13 cellular contexts compared by ENCODE assay signal in genomic region chr1:53111073-53111556, GRCh38. TPM values are rescaled to one million over a fixed set of nuclear protein-coding genes. Genes with fewer than 3 reads are reported as not detected.
A peak's percentile ranks its signal among the peaks of the same experiment; 100 is the strongest.
DNase-seq lines count a peak whose midpoint lies in the region; ATAC-seq and TF ChIP-seq lines count a peak whose summit lies in the region.
"Had no signal": no experiment of that assay in that cellular context is flagged by ENCODE, and none has a peak within 500 bp of the region (broad histone marks: within the 10 kb centered on the region; RNA-seq: fewer than 3 reads in every experiment).

No MANE protein-coding gene starts in this region.

- H3K36me3 Mint-ChIP-seq in T-helper 2 cell treated with Interferon-gamma antibody and Interleukin-4, amounts not matched to agents 5 μg/mL and 100 μg/mL, for 36 hours (ENCODE audit: low read depth), result no peaks in the 10 kb centered on the region
- no peaks in the 10 kb centered on the region for H3K36me3 Mint-ChIP-seq in activated T-cell treated with anti-CD3 and anti-CD28 coated beads, Interleukin-2, amount 50 U/mL, for 4 hours (ENCODE audit: insufficient read depth)
- no peaks in the 10 kb centered on the region for H3K36me3 Mint-ChIP-seq in immature natural killer cell
- H3K36me3 Mint-ChIP-seq in stimulated activated naive B cell treated with anti-CD40 and anti-IgM and Interleukin-4, amounts not matched to agents 10 μg/mL and 1 μg/mL and 100 μg/mL, for 72 hours, result no peaks in the 10 kb centered on the region
- H3K36me3 Mint-ChIP-seq: T-cell had no signal

- H3K36me3 ChIP-seq in stomach, result no peaks in the 10 kb centered on the region

- TF ChIP-seq CTCF in stomach (IDR thresholded peaks at IDR 0.05), result no peak

- TF ChIP-seq EP300 in stomach (IDR thresholded peaks at IDR 0.05), result no peak

- ATAC-seq in activated T-cell treated with anti-CD3 and anti-CD28 coated beads, Interleukin-2, amount 50 U/mL, for 4 hours, result peak; percentile 35 to 44
- no peak for ATAC-seq in stimulated activated naive B cell treated with anti-CD40 and anti-IgM and Interleukin-4, amounts not matched to agents 10 μg/mL and 1 μg/mL and 100 μg/mL, for 72 hours (replicated peaks)

- no peak overlapping the region for H3K4me3 ChIP-seq in stomach

- H3K27me3 ChIP-seq in stomach, result no peaks in the 10 kb centered on the region

- peaks cover 19% of the 10 kb centered on the region for H3K4me1 Mint-ChIP-seq in T-helper 2 cell treated with Interferon-gamma antibody and Interleukin-4, amounts not matched to agents 5 μg/mL and 100 μg/mL, for 36 hours (ENCODE audit: low read depth)
- H3K4me1 Mint-ChIP-seq in activated T-cell treated with anti-CD3 and anti-CD28 coated beads, Interleukin-2, amount 50 U/mL, for 4 hours (ENCODE audit: low read depth), result peaks cover 11% of the 10 kb centered on the region
- peaks cover 26 to 50% of the 10 kb centered on the region in 2 donors for H3K4me1 Mint-ChIP-seq in immature natural killer cell
- H3K4me1 Mint-ChIP-seq in stimulated activated naive B cell treated with anti-CD40 and anti-IgM and Interleukin-4, amounts not matched to agents 10 μg/mL and 1 μg/mL and 100 μg/mL, for 72 hours, result peaks cover 3 to 6% of the 10 kb centered on the region in 2 donors

- no peak for TF ChIP-seq POLR2A in stomach (IDR thresholded peaks at IDR 0.05)

- H3K4me1 ChIP-seq in stomach, result peaks cover 50 to 71% (median 56%) of the 10 kb centered on the region in 4 donors
- H3K4me1 ChIP-seq: parathyroid adenoma had no signal

- peaks cover 6% of the 10 kb centered on the region for H3K27me3 Mint-ChIP-seq in T-helper 2 cell treated with Interferon-gamma antibody and Interleukin-4, amounts not matched to agents 5 μg/mL and 100 μg/mL, for 36 hours (ENCODE audit: low read depth)
- peaks cover 3% of the 10 kb centered on the region for H3K27me3 Mint-ChIP-seq in activated T-cell treated with anti-CD3 and anti-CD28 coated beads, Interleukin-2, amount 50 U/mL, for 4 hours (ENCODE audit: low read depth)
- H3K27me3 Mint-ChIP-seq in immature natural killer cell (ENCODE audit: low read depth in 3 of 3), result peaks cover 0 to 4% (median 4%) of the 10 kb centered on the region in 3 donors
- peaks cover 19 to 24% of the 10 kb centered on the region in 2 donors for H3K27me3 Mint-ChIP-seq in stimulated activated naive B cell treated with anti-CD40 and anti-IgM and Interleukin-4, amounts not matched to agents 10 μg/mL and 1 μg/mL and 100 μg/mL, for 72 hours

- H3K4me3 Mint-ChIP-seq in T-helper 2 cell treated with Interferon-gamma antibody and Interleukin-4, amounts not matched to agents 5 μg/mL and 100 μg/mL, for 36 hours, result no peak overlapping the region
- no peak overlapping the region for H3K4me3 Mint-ChIP-seq in activated T-cell treated with anti-CD3 and anti-CD28 coated beads, Interleukin-2, amount 50 U/mL, for 4 hours
- peak overlapping the region in 2 of 5 donors; percentile 6 to 26 for H3K4me3 Mint-ChIP-seq in immature natural killer cell
- no peak overlapping the region for H3K4me3 Mint-ChIP-seq in stimulated activated naive B cell treated with anti-CD40 and anti-IgM and Interleukin-4, amounts not matched to agents 10 μg/mL and 1 μg/mL and 100 μg/mL, for 72 hours
- H3K4me3 Mint-ChIP-seq: T-cell had no signal

- no peaks in the 10 kb centered on the region for H3K9me3 Mint-ChIP-seq in T-helper 2 cell treated with Interferon-gamma antibody and Interleukin-4, amounts not matched to agents 5 μg/mL and 100 μg/mL, for 36 hours
- peaks cover 3% of the 10 kb centered on the region for H3K9me3 Mint-ChIP-seq in activated T-cell treated with anti-CD3 and anti-CD28 coated beads, Interleukin-2, amount 50 U/mL, for 4 hours
- H3K9me3 Mint-ChIP-seq in immature natural killer cell, result no peaks in the 10 kb centered on the region
- peaks cover 4 to 5% of the 10 kb centered on the region in 2 donors for H3K9me3 Mint-ChIP-seq in stimulated activated naive B cell treated with anti-CD40 and anti-IgM and Interleukin-4, amounts not matched to agents 10 μg/mL and 1 μg/mL and 100 μg/mL, for 72 hours
- H3K9me3 Mint-ChIP-seq: T-cell had no signal

- peak overlapping the region; percentile 4 for H3K27ac Mint-ChIP-seq in T-helper 2 cell treated with Interferon-gamma antibody and Interleukin-4, amounts not matched to agents 5 μg/mL and 100 μg/mL, for 36 hours
- H3K27ac Mint-ChIP-seq in immature natural killer cell, result peak overlapping the region in 5 of 6 donors; percentile 25 to 48 (median 32)
- no peak overlapping the region for H3K27ac Mint-ChIP-seq in stimulated activated naive B cell treated with anti-CD40 and anti-IgM and Interleukin-4, amounts not matched to agents 10 μg/mL and 1 μg/mL and 100 μg/mL, for 72 hours
- H3K27ac Mint-ChIP-seq: T-cell had no signal

- peaks cover 0 to 6% (median 0%) of the 10 kb centered on the region in 4 donors for H3K9me3 ChIP-seq in stomach

- intact Hi-C loops in stomach (cut with DNase I; ENCODE audit: low total_unique reads), result no loop called here

- 63 to 77% (median 71%) methylated on average over 10 of the region's 10 CpGs for WGBS in stomach, 5 donors

- no peak for DNase-seq in T-helper 2 cell treated with Interferon-gamma antibody and Interleukin-4, amounts not matched to agents 5 μg/mL and 100 μg/mL, for 36 hours (ENCODE audit: low spot score)
- DNase-seq in T-helper 2 cell (no peak), immature natural killer cell (no peak), stomach (peak; percentile 51), GM03348 (ENCODE audit: low spot score) (no peak), germinal center (ENCODE audit: low spot score) (no peak)
- DNase-seq in activated T-cell treated with anti-CD3 and anti-CD28 coated beads, Interleukin-2, amount 50 U/mL, for 4 hours, result no peak
- no peak for DNase-seq in stimulated activated naive B cell treated with anti-CD40 and anti-IgM and Interleukin-4, amounts not matched to agents 10 μg/mL and 1 μg/mL and 100 μg/mL, for 72 hours
- DNase-seq: 8988T, NCI-H2081, T-cell had no signal

- peak overlapping the region; percentile 32 to 59 (median 47) for H3K27ac ChIP-seq in stomach
- H3K27ac ChIP-seq: parathyroid adenoma had no signal

RNA-seq across cellular contexts. Expression of gene SLC1A7, which starts 31.3 kb away (rescaled TPM):
- not detected for total RNA-seq in activated T-cell treated with anti-CD3 and anti-CD28 coated beads, Interleukin-2, amount 50 U/mL, for 4 hours
- polyA plus RNA-seq in immature natural killer cell (1 to 10 TPM; 2.1 to 6.4 (median 4.8) TPM), stomach (under 1 TPM in 1 of 3 donors, not detected in 2; 0.08 TPM)
- total RNA-seq in stomach, result under 1 TPM in 2 of 5 donors, not detected in 3; 0.29 to 0.45 TPM
- total RNA-seq: kidney epithelial cell had no signal

RNA-seq across cellular contexts. Expression of gene PODN, which starts 49.1 kb away (rescaled TPM):
- total RNA-seq in activated T-cell treated with anti-CD3 and anti-CD28 coated beads, Interleukin-2, amount 50 U/mL, for 4 hours, result under 1 TPM in 2 of 3 donors, not detected in 1; 0.11 to 0.23 TPM
- polyA plus RNA-seq in immature natural killer cell (1 to 10 TPM; 1.7 to 4.3 (median 2.9) TPM), stomach (10 to 100 TPM in 1 of 3 donors, 1 to 10 TPM in 2; 8.3 to 18.4 (median 9.6) TPM)
- 100 to 1,000 TPM in 3 of 5 donors, 10 to 100 TPM in 2; 19.8 to 356 (median 128) TPM for total RNA-seq in stomach
- total RNA-seq: kidney epithelial cell had no signal

Comparison
In these comparisons a context has a peak if more than half of its experiments do, and no peak if none do; other contexts are left out.
1. ATAC-seq: peak in activated T-cell treated with anti-CD3 and anti-CD28 coated beads, Interleukin-2, amount 50 U/mL, for 4 hours (2 of 2); none in stimulated activated naive B cell treated with anti-CD40 and anti-IgM and Interleukin-4, amounts not matched to agents 10 μg/mL and 1 μg/mL and 100 μg/mL, for 72 hours (0 of 2).
2. RNA of gene PODN, which starts 49.1 kb away (total RNA-seq): 19.8 to 356 TPM in stomach; 0.11 to 0.23 TPM in activated T-cell treated with anti-CD3 and anti-CD28 coated beads, Interleukin-2, amount 50 U/mL, for 4 hours; every median in the first group is over 10 times any median in the second.